In genomic region chr2:181991171-181991885, GRCh38 we compare ENCODE assay signal across 8 cellular contexts. TPM values are rescaled to one million over a fixed set of nuclear protein-coding genes. Genes with fewer than 3 reads are reported as not detected.
DNase-seq lines count a peak whose midpoint lies in the region; ATAC-seq lines count a peak whose summit lies in the region.

No MANE protein-coding gene starts in this region.

- H3K9me3 ChIP-seq in mesenchymal stem cell (ENCODE audit: control insufficient read depth, low read length) = no peaks in the 10 kb centered on the region

- no peak overlapping the region for H3K18ac ChIP-seq in mesenchymal stem cell (ENCODE audit: low read depth in 1 of 2, low read length in 2 of 2)

- H2BK120ac ChIP-seq in mesenchymal stem cell (ENCODE audit: low read depth, low read length) = no peak overlapping the region

- H4K8ac ChIP-seq in mesenchymal stem cell (ENCODE audit: low read length) = no peak overlapping the region

- no peak overlapping the region for H2BK15ac ChIP-seq in mesenchymal stem cell (ENCODE audit: low read depth, poor library complexity, severe bottlenecking)

- H2BK12ac ChIP-seq in mesenchymal stem cell (ENCODE audit: low read length in 2 of 2) = no peak overlapping the region

- no peak overlapping the region for H2BK5ac ChIP-seq in mesenchymal stem cell (ENCODE audit: low read depth, low read length, poor library complexity, severe bottlenecking)

- no peak overlapping the region for H3K4me2 ChIP-seq in mesenchymal stem cell (ENCODE audit: low read length, poor library complexity, severe bottlenecking)

- no peaks in the 10 kb centered on the region for H3K27me3 Mint-ChIP-seq in memory B cell

- no peak overlapping the region for H3K4ac ChIP-seq in mesenchymal stem cell (ENCODE audit: low read depth in 1 of 2, low read length in 2 of 2)

- no peaks in the 10 kb centered on the region for H3K36me3 ChIP-seq in mesenchymal stem cell (ENCODE audit: control insufficient read depth in 1 of 2, insufficient read depth in 2 of 2, low read depth in 1 of 2, low read length in 2 of 2)

- no peak overlapping the region for H3K9ac ChIP-seq in mesenchymal stem cell (ENCODE audit: low read length)

- no peak overlapping the region for H3K27ac ChIP-seq in mesenchymal stem cell (ENCODE audit: low read length, poor library complexity, severe bottlenecking)

- no peak overlapping the region for H2AFZ ChIP-seq in mesenchymal stem cell (ENCODE audit: low read depth, low read length)

- H4K91ac ChIP-seq in mesenchymal stem cell (ENCODE audit: low read length) = no peak overlapping the region

- ATAC-seq in GM19025 (IDR thresholded peaks at IDR 0.05; ENCODE audit: low read depth, unreplicated experiment) (peak; percentile 93), HG02610 (IDR thresholded peaks at IDR 0.05; ENCODE audit: unreplicated experiment) (peak; percentile 88), HG03565 (IDR thresholded peaks at IDR 0.05; ENCODE audit: unreplicated experiment) (peak; percentile 93), memory B cell (ENCODE audit: low read depth) (peak; percentile 91)

- H3K4me1 Mint-ChIP-seq in memory B cell = peaks cover 8% of the 10 kb centered on the region

- H3K23ac ChIP-seq in mesenchymal stem cell (ENCODE audit: low read length in 2 of 2) = no peak overlapping the region

- no peaks in the 10 kb centered on the region for H3K27me3 ChIP-seq in mesenchymal stem cell (ENCODE audit: control insufficient read depth in 1 of 2, insufficient read depth in 1 of 2, low read length in 2 of 2)

- no peaks in the 10 kb centered on the region for H3K9me3 Mint-ChIP-seq in memory B cell

- DNase-seq in memory B cell (ENCODE audit: low spot score in 2 of 2) = no peak
- no peak for DNase-seq in mesenchymal stem cell
- no peak for DNase-seq in NCI-H2081 treated with DMSO at 0.1 percent for 48 hours (lab: John Stamatoyannopoulos, UW)
- no peak for DNase-seq in NCI-H2196 (lab: John Stamatoyannopoulos, UW; ENCODE audit: unreplicated experiment)
- DNase-seq in effector CD8-positive, alpha-beta T cell (lab: John Stamatoyannopoulos, UW) = no peak

- no peaks in the 10 kb centered on the region for H3K36me3 Mint-ChIP-seq in memory B cell

- no peaks in the 10 kb centered on the region for H3K79me1 ChIP-seq in mesenchymal stem cell (replicated peaks; ENCODE audit: low read length, poor library complexity, severe bottlenecking)

- no peak overlapping the region for H3K27ac Mint-ChIP-seq in memory B cell

- H3K4me1 ChIP-seq in mesenchymal stem cell (ENCODE audit: control insufficient read depth, insufficient read depth, low read depth, low read length) = no peaks in the 10 kb centered on the region

- H3K4me3 Mint-ChIP-seq in memory B cell = no peak overlapping the region

- H2AK5ac ChIP-seq in mesenchymal stem cell (ENCODE audit: low read length, severe bottlenecking) = no peak overlapping the region

- H3K14ac ChIP-seq in mesenchymal stem cell (ENCODE audit: low read length in 2 of 2) = no peak overlapping the region

- H3K4me3 ChIP-seq in mesenchymal stem cell (ENCODE audit: insufficient read depth in 1 of 2, low read depth in 1 of 2, low read length in 2 of 2) = no peak overlapping the region

- WGBS in mesenchymal stem cell = 92% methylated on average over 2 of the region's 2 CpGs

RNA-seq across cellular contexts. Expression of gene PPP1R1C, which starts 5.7 kb away (rescaled TPM):
- polyA plus RNA-seq in mesenchymal stem cell (2013, experiment 1 of 2) = 2.6 TPM
- polyA plus RNA-seq in mesenchymal stem cell (2013, experiment 2 of 2) = 3.1 TPM
